Comparison of ENCODE assay signal across 28 cellular contexts in genomic region chr1:37614105-37614504, GRCh38. TPM values are rescaled to one million over a fixed set of nuclear protein-coding genes. Genes with fewer than 3 reads are reported as not detected.
"Had no signal": no experiment of that assay in that cellular context is flagged by ENCODE, and none has a peak within 500 bp of the region (broad histone marks: within the 10 kb centered on the region; RNA-seq: fewer than 3 reads in every experiment).

No MANE protein-coding gene starts in this region.

- H3K36me3 ChIP-seq: colonic mucosa, esophagus muscularis mucosa, esophagus squamous epithelium, gastrocnemius medialis, gastroesophageal sphincter had no signal

- H3K27me3 ChIP-seq: colonic mucosa had no signal

- H3K9me3 ChIP-seq: colonic mucosa, esophagus muscularis mucosa, esophagus squamous epithelium, gastrocnemius medialis, gastroesophageal sphincter had no signal

- H3K27ac ChIP-seq: colonic mucosa, coronary artery, dorsolateral prefrontal cortex, epithelial cell of prostate, esophagus muscularis mucosa, esophagus squamous epithelium, foreskin keratinocyte, gastrocnemius medialis, gastroesophageal sphincter had no signal

- H3K4me1 ChIP-seq: colonic mucosa, esophagus muscularis mucosa, esophagus squamous epithelium, foreskin keratinocyte, gastrocnemius medialis, gastroesophageal sphincter had no signal

- H3K4me3 ChIP-seq: colonic mucosa, coronary artery, dorsolateral prefrontal cortex, esophagus muscularis mucosa, esophagus squamous epithelium, gastrocnemius medialis, gastroesophageal sphincter had no signal

- DNase-seq: colonic mucosa; cortex of kidney; dermis blood vessel endothelial cell; dorsolateral prefrontal cortex; effector CD4-positive, alpha-beta T cell; effector CD8-positive, alpha-beta T cell; effector memory CD4-positive, alpha-beta T cell; effector memory CD8-positive, alpha-beta T cell; endodermal cell; erythroblast; esophagus squamous epithelium; foreskin fibroblast; foreskin keratinocyte; foreskin melanocyte; gastrocnemius medialis; glutamatergic neuron; head of caudate nucleus had no signal

RNA-seq across cellular contexts. Expression of gene RSPO1, which starts 20.6 kb away (rescaled TPM):
- total RNA-seq: chondrocyte, dermis blood vessel endothelial cell, dermis microvascular lymphatic vessel endothelial cell, endodermal cell, endothelial cell of umbilical vein, epithelial cell of proximal tubule, fibroblast of villous mesenchyme, foreskin keratinocyte, frontal cortex, glomerular endothelial cell had no signal
- polyA plus RNA-seq: endothelial cell of umbilical vein, foreskin keratinocyte had no signal
